In the genomic region with DNA sequence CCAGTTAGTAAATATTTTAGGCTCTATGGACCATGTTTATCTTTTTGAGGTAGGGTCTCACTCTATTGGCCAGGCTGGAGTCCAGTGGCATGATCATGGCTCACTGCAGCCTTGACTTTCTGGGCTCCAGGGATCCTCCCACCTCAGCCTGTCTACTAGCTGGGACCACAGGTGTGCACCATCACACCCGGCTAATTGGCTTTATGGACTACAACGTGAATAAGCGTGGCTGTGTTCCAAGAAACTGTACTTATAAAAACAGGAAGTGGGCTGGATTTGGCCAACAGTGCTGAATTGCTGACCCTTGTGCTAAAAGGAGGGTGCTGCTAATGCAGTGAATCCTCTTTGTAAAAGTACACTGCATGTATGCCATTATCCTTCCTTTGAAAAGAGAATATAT, we compare ENCODE assay signal across 10 cellular contexts.
A peak's percentile ranks its signal among the peaks of the same experiment; 100 is the strongest.
DNase-seq lines count a peak whose midpoint lies in the region; ATAC-seq and TF ChIP-seq lines count a peak whose summit lies in the region.
"Had no signal": no experiment of that assay in that cellular context is flagged by ENCODE, and none has a peak within 500 bp of the region (broad histone marks: within the 10 kb centered on the region; RNA-seq: fewer than 3 reads in every experiment).

No MANE protein-coding gene starts in this region.

- peaks cover 0 to 8% (median 7%) of the 10 kb centered on the region in 3 donors for H3K4me1 ChIP-seq in esophagus squamous epithelium

- in situ Hi-C loops in G401 (cut with HindIII; ENCODE audit: low sequenced_read_pairs): no loop called here

- intact Hi-C loops in esophagus squamous epithelium (cut with DNase I): no loop called here

- peaks cover 0 to 10% (median 0%) of the 10 kb centered on the region in 4 donors for H3K27me3 ChIP-seq in esophagus squamous epithelium

- no peak overlapping the region for H3K27ac ChIP-seq in esophagus squamous epithelium

- TF ChIP-seq CTCF in NB4 (IDR thresholded peaks at IDR 0.05; ENCODE audit: low read depth, low read length): no peak
- no peak for TF ChIP-seq CTCF in fibroblast of mammary gland (conservative IDR thresholded peaks at IDR 0.05; ENCODE audit: control insufficient read depth, insufficient read depth, low read depth, low read length)
- TF ChIP-seq CTCF in esophagus squamous epithelium (IDR thresholded peaks at IDR 0.05): no peak

- peak; percentile 96 for DNase-seq in DMS153 (lab: John Stamatoyannopoulos, UW)
- DNase-seq in NB4 (ENCODE audit: low read depth): peak; percentile 65
- peak; percentile 67 for DNase-seq in OCI-M1 (lab: John Stamatoyannopoulos, UW)
- DNase-seq in fibroblast of mammary gland (ENCODE audit: low read depth): peak; percentile 53
- DNase-seq in G401 (ENCODE audit: low spot score): no peak
- no peak for DNase-seq in globus pallidus (ENCODE audit: low spot score)
- DNase-seq in esophagus squamous epithelium (lab: John Stamatoyannopoulos, UW): no peak
- DNase-seq: activated naive CD8-positive, alpha-beta T cell treated with anti-CD3 and anti-CD28 coated beads, Interleukin-2, amount 50 U/mL, for 24 hours; Karpas-422 had no signal

- WGBS in esophagus squamous epithelium, 2 donors: 15 to 17% methylated on average over 1 to 2 of the region's 3 CpGs

- ATAC-seq in GM18498 (IDR thresholded peaks at IDR 0.05; ENCODE audit: unreplicated experiment): no peak
- ATAC-seq: activated naive CD8-positive, alpha-beta T cell treated with anti-CD3 and anti-CD28 coated beads, Interleukin-2, amount 50 U/mL, for 24 hours had no signal

- TF ChIP-seq POLR2A in NB4 (IDR thresholded peaks at IDR 0.05; ENCODE audit: extremely low read depth, insufficient read length): no peak
- TF ChIP-seq POLR2A in esophagus squamous epithelium (IDR thresholded peaks at IDR 0.05): no peak

- no peaks in the 10 kb centered on the region for H3K36me3 ChIP-seq in esophagus squamous epithelium

- H3K4me3 ChIP-seq in NB4 (ENCODE audit: low read depth, low read length) (no peak overlapping the region), fibroblast of mammary gland (ENCODE audit: control insufficient read depth, low read depth, low read length) (no peak overlapping the region), esophagus squamous epithelium (no peak overlapping the region)

- no peaks in the 10 kb centered on the region for H3K9me3 ChIP-seq in esophagus squamous epithelium

Comparison
In these comparisons a context has a peak if more than half of its experiments do, and no peak if none do; other contexts are left out.
1. DNase-seq: peak in DMS153 (single experiment), NB4 (single experiment), OCI-M1 (single experiment) and fibroblast of mammary gland (single experiment); none in G401 (single experiment), globus pallidus (single experiment) and esophagus squamous epithelium (single experiment).